1 cellular context compared by ENCODE assay signal in genomic region chrX:38327007-38327774, GRCh38.
TF ChIP-seq lines count a peak whose summit lies in the region.

A gene with protein sequence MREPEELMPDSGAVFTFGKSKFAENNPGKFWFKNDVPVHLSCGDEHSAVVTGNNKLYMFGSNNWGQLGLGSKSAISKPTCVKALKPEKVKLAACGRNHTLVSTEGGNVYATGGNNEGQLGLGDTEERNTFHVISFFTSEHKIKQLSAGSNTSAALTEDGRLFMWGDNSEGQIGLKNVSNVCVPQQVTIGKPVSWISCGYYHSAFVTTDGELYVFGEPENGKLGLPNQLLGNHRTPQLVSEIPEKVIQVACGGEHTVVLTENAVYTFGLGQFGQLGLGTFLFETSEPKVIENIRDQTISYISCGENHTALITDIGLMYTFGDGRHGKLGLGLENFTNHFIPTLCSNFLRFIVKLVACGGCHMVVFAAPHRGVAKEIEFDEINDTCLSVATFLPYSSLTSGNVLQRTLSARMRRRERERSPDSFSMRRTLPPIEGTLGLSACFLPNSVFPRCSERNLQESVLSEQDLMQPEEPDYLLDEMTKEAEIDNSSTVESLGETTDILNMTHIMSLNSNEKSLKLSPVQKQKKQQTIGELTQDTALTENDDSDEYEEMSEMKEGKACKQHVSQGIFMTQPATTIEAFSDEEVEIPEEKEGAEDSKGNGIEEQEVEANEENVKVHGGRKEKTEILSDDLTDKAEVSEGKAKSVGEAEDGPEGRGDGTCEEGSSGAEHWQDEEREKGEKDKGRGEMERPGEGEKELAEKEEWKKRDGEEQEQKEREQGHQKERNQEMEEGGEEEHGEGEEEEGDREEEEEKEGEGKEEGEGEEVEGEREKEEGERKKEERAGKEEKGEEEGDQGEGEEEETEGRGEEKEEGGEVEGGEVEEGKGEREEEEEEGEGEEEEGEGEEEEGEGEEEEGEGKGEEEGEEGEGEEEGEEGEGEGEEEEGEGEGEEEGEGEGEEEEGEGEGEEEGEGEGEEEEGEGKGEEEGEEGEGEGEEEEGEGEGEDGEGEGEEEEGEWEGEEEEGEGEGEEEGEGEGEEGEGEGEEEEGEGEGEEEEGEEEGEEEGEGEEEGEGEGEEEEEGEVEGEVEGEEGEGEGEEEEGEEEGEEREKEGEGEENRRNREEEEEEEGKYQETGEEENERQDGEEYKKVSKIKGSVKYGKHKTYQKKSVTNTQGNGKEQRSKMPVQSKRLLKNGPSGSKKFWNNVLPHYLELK (minus strand): TSS chrX:38327509. CDS start chrX:38327367, 142 bp downstream.

TF ChIP-seq in HEK293, 187 proteins besides CTCF, POLR2A, EP300 and RAD21 (continued from another document and continues in another):
- TF ChIP-seq, protein P1, sequence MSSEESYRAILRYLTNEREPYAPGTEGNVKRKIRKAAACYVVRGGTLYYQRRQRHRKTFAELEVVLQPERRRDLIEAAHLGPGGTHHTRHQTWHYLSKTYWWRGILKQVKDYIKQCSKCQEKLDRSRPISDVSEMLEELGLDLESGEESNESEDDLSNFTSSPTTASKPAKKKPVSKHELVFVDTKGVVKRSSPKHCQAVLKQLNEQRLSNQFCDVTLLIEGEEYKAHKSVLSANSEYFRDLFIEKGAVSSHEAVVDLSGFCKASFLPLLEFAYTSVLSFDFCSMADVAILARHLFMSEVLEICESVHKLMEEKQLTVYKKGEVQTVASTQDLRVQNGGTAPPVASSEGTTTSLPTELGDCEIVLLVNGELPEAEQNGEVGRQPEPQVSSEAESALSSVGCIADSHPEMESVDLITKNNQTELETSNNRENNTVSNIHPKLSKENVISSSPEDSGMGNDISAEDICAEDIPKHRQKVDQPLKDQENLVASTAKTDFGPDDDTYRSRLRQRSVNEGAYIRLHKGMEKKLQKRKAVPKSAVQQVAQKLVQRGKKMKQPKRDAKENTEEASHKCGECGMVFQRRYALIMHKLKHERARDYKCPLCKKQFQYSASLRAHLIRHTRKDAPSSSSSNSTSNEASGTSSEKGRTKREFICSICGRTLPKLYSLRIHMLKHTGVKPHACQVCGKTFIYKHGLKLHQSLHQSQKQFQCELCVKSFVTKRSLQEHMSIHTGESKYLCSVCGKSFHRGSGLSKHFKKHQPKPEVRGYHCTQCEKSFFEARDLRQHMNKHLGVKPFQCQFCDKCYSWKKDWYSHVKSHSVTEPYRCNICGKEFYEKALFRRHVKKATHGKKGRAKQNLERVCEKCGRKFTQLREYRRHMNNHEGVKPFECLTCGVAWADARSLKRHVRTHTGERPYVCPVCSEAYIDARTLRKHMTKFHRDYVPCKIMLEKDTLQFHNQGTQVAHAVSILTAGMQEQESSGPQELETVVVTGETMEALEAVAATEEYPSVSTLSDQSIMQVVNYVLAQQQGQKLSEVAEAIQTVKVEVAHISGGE (tag by site-specific recombination; conservative IDR thresholded peaks at IDR 0.05; ENCODE audit: low read depth), result peak; percentile 89
- TF ChIP-seq ZNF354C (tag by site-specific recombination; IDR thresholded peaks at IDR 0.05; ENCODE audit: borderline replicate concordance, low read depth) (no peak), ZBTB17 (tag by site-specific recombination; IDR thresholded peaks at IDR 0.05) (peak; percentile 81), ZNF394 (tag by site-specific recombination; IDR thresholded peaks at IDR 0.05; ENCODE audit: borderline replicate concordance) (peak; percentile 68; the same call in 1 of the 2 replicates), SCRT2 (tag by site-specific recombination; IDR thresholded peaks at IDR 0.05) (no peak), GLIS1 (tag by site-specific recombination; IDR thresholded peaks at IDR 0.05) (peak; percentile 55; the same call in 1 of the 2 replicates), BCL11B (tag by site-specific recombination; IDR thresholded peaks at IDR 0.05; ENCODE audit: low read depth) (peak; percentile 47; the same call in 1 of the 2 replicates), EGR2 (tag by site-specific recombination; IDR thresholded peaks at IDR 0.05; ENCODE audit: low read depth) (peak; percentile 51), KLF8 (tag by site-specific recombination; IDR thresholded peaks at IDR 0.05) (peak; percentile 80; the same call in 1 of the 2 replicates), ZNF600 (tag by site-specific recombination; IDR thresholded peaks at IDR 0.05) (peak; percentile 69), ZNF16 (tag by site-specific recombination; IDR thresholded peaks at IDR 0.05; ENCODE audit: low read depth) (no peak), HIC1 (tag by site-specific recombination; IDR thresholded peaks at IDR 0.05) (peak; percentile 94), ELK4 (IDR thresholded peaks at IDR 0.05; ENCODE audit: borderline replicate concordance, low read depth, low read length) (peak; percentile 67; the same call in 1 of the 2 replicates), ZNF155 (tag by site-specific recombination; IDR thresholded peaks at IDR 0.05) (no peak), ZFHX2 (tag by site-specific recombination; conservative IDR thresholded peaks at IDR 0.05) (peak; percentile 42), ZNF48 (tag by site-specific recombination; IDR thresholded peaks at IDR 0.05) (no peak), PATZ1 (tag by site-specific recombination; IDR thresholded peaks at IDR 0.05) (peak; percentile 86), KLF10 (tag by site-specific recombination; IDR thresholded peaks at IDR 0.05) (peak; percentile 75), ZBTB21 (tag by site-specific recombination; IDR thresholded peaks at IDR 0.05) (peak; percentile 81; the same call in 1 of the 2 replicates), ZBTB20 (tag by site-specific recombination; IDR thresholded peaks at IDR 0.05) (peak; percentile 80), GLI2 (tag by site-specific recombination; IDR thresholded peaks at IDR 0.05; ENCODE audit: borderline replicate concordance, low read depth) (no peak), IKZF3 (tag by site-specific recombination; IDR thresholded peaks at IDR 0.05) (peak; percentile 19; the same call in 1 of the 2 replicates), ZNF670 (tag by site-specific recombination; IDR thresholded peaks at IDR 0.05; ENCODE audit: low read depth) (no peak), ZSCAN30 (tag by site-specific recombination; IDR thresholded peaks at IDR 0.05) (0 out of 2 replicates have a peak, but pooled peaks have one; percentile 14), ZNF660 (tag by site-specific recombination; IDR thresholded peaks at IDR 0.05) (peak; percentile 57; the same call in 1 of the 2 replicates), ZBTB8A (tag by site-specific recombination; IDR thresholded peaks at IDR 0.05) (peak; percentile 77), KLF9 (tag by site-specific recombination; IDR thresholded peaks at IDR 0.05; ENCODE audit: low read depth) (peak; percentile 77), ZNF654 (tag by site-specific recombination; IDR thresholded peaks at IDR 0.05; ENCODE audit: low read depth) (peak; percentile 48), ZNF585B (tag by site-specific recombination; IDR thresholded peaks at IDR 0.05) (no peak), ZNF629 (tag by site-specific recombination; IDR thresholded peaks at IDR 0.05) (0 out of 2 replicates have a peak, but pooled peaks have one; percentile 61), ZNF2 (tag by site-specific recombination; IDR thresholded peaks at IDR 0.05) (peak; percentile 28; the same call in 1 of the 2 replicates), ZFP37 (tag by site-specific recombination; IDR thresholded peaks at IDR 0.05) (0 out of 2 replicates have a peak, but pooled peaks have one; percentile 9), ZNF701 (tag by site-specific recombination; IDR thresholded peaks at IDR 0.05) (no peak), ZNF362 (tag by site-specific recombination; IDR thresholded peaks at IDR 0.05) (0 out of 2 replicates have a peak, but pooled peaks have one; percentile 17), SP3 (tag by site-specific recombination; IDR thresholded peaks at IDR 0.05) (peak; percentile 96), GLIS2 (tag by site-specific recombination; IDR thresholded peaks at IDR 0.05) (peak; percentile 92)
- TF ChIP-seq, protein P2, sequence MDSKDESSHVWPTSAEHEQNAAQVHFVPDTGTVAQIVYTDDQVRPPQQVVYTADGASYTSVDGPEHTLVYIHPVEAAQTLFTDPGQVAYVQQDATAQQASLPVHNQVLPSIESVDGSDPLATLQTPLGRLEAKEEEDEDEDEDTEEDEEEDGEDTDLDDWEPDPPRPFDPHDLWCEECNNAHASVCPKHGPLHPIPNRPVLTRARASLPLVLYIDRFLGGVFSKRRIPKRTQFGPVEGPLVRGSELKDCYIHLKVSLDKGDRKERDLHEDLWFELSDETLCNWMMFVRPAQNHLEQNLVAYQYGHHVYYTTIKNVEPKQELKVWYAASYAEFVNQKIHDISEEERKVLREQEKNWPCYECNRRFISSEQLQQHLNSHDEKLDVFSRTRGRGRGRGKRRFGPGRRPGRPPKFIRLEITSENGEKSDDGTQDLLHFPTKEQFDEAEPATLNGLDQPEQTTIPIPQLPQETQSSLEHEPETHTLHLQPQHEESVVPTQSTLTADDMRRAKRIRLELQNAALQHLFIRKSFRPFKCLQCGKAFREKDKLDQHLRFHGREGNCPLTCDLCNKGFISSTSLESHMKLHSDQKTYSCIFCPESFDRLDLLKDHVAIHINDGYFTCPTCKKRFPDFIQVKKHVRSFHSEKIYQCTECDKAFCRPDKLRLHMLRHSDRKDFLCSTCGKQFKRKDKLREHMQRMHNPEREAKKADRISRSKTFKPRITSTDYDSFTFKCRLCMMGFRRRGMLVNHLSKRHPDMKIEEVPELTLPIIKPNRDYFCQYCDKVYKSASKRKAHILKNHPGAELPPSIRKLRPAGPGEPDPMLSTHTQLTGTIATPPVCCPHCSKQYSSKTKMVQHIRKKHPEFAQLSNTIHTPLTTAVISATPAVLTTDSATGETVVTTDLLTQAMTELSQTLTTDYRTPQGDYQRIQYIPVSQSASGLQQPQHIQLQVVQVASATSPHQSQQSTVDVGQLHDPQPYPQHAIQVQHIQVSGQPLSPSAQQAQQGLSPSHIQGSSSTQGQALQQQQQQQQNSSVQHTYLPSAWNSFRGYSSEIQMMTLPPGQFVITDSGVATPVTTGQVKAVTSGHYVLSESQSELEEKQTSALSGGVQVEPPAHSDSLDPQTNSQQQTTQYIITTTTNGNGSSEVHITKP (tag by site-specific recombination; IDR thresholded peaks at IDR 0.05), result peak; percentile 90
- TF ChIP-seq, protein P3, sequence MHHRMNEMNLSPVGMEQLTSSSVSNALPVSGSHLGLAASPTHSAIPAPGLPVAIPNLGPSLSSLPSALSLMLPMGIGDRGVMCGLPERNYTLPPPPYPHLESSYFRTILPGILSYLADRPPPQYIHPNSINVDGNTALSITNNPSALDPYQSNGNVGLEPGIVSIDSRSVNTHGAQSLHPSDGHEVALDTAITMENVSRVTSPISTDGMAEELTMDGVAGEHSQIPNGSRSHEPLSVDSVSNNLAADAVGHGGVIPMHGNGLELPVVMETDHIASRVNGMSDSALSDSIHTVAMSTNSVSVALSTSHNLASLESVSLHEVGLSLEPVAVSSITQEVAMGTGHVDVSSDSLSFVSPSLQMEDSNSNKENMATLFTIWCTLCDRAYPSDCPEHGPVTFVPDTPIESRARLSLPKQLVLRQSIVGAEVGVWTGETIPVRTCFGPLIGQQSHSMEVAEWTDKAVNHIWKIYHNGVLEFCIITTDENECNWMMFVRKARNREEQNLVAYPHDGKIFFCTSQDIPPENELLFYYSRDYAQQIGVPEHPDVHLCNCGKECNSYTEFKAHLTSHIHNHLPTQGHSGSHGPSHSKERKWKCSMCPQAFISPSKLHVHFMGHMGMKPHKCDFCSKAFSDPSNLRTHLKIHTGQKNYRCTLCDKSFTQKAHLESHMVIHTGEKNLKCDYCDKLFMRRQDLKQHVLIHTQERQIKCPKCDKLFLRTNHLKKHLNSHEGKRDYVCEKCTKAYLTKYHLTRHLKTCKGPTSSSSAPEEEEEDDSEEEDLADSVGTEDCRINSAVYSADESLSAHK (tag by site-specific recombination; IDR thresholded peaks at IDR 0.05), result peak; percentile 13; the same call in 1 of the 2 replicates
